8 cellular contexts compared by ENCODE assay signal in genomic region chr12:9634177-9634803, GRCh38.
DNase-seq lines count a peak whose midpoint lies in the region; ATAC-seq lines count a peak whose summit lies in the region.

No MANE protein-coding gene starts in this region.

- intact Hi-C loops in head of caudate nucleus (cut with DNase I), result no loop called here

- peak; percentile 47 for ATAC-seq in HG02759 (IDR thresholded peaks at IDR 0.05; ENCODE audit: unreplicated experiment)
- no peak for ATAC-seq in HG02970 (IDR thresholded peaks at IDR 0.05; ENCODE audit: low FRiP score, unreplicated experiment)
- no peak for ATAC-seq in GM18867 (IDR thresholded peaks at IDR 0.05; ENCODE audit: unreplicated experiment)

- peak; percentile 84 for DNase-seq in DMS53 (lab: John Stamatoyannopoulos, UW)
- DNase-seq in RKO (ENCODE audit: low spot score), result peak; percentile 52
- DNase-seq in activated T-helper 9 cell treated with anti-CD3 and anti-CD28 coated beads, Interleukin-2, amount 50 U/mL, for 16 hours (ENCODE audit: low read depth), result peak; percentile 56
- peak in 35 of 42 donors; percentile 21 to 84 (median 61) for DNase-seq in head of caudate nucleus
- peak; percentile 39 to 51 for DNase-seq in stimulated activated CD4-positive, alpha-beta T cell treated with anti-CD3 and anti-CD28 coated beads, Interleukin-15, amount 100 ng/mL, for 1 hour (ENCODE audit: low read depth in 1 of 2, low spot score in 1 of 2)
